ENCODE assay signal across 22 cellular contexts in genomic region chr1:89578151-89578550, GRCh38. TPM values are rescaled to one million over a fixed set of nuclear protein-coding genes. Genes with fewer than 3 reads are reported as not detected.
DNase-seq lines count a peak whose midpoint lies in the region; ATAC-seq, FAIRE-seq and TF ChIP-seq lines count a peak whose summit lies in the region.
"Had no signal": no experiment of that assay in that cellular context is flagged by ENCODE, and none has a peak within 500 bp of the region (broad histone marks: within the 10 kb centered on the region; RNA-seq: fewer than 3 reads in every experiment).

No MANE protein-coding gene starts in this region.

- no peaks in the 10 kb centered on the region for H3K27me3 ChIP-seq in neural progenitor cell
- H3K27me3 ChIP-seq in CD4-positive, alpha-beta T cell (ENCODE audit: control insufficient read depth, insufficient read depth, low read length) = no peaks in the 10 kb centered on the region
- H3K27me3 ChIP-seq: SJCRH30 had no signal

- POLR2A ChIA-PET in CD4-positive, alpha-beta T cell (lab: Charles Lee) = interaction anchor here (0.7 to 10.8 kb wide), 3 partner anchors 30 to 38 kb away, joined by 3 to 101 read pairs (median 3); no protein-coding TSS in a partner anchor

- DNase-seq in GM12892 (ENCODE audit: insufficient read length) = no peak
- DNase-seq in NCI-H226 = peak; percentile 2
- DNase-seq in cardiac fibroblast (ENCODE audit: low read depth in 2 of 2) = peak; percentile 33 to 40
- DNase-seq in neural progenitor cell (ENCODE audit: low spot score) = no peak
- no peak for DNase-seq in CD4-positive, alpha-beta T cell
- DNase-seq in CD14-positive monocyte (ENCODE audit: low spot score) = no peak
- DNase-seq: CD4-positive, alpha-beta memory T cell; DMS153; GM23248; H9; HFFc6; KBM-7; NCI-H1417 treated with DMSO at 0.1 percent for 48 hours; NCI-H187 treated with DMSO at 0.1 percent for 48 hours; NCI-H2107; NCI-H510A treated with DMSO at 0.1 percent for 48 hours; NCI-H748 treated with DMSO at 0.1 percent for 48 hours; SJCRH30 had no signal

- H3K36me3 Mint-ChIP-seq in neural progenitor cell = peaks cover 43% of the 10 kb centered on the region
- H3K36me3 Mint-ChIP-seq in CD4-positive, alpha-beta T cell (ENCODE audit: low read depth) = peaks cover 77% of the 10 kb centered on the region
- H3K36me3 Mint-ChIP-seq in activated T-helper 17 cell treated with anti-CD3 and anti-CD28 coated beads, Interleukin-2, amount 50 U/mL, for 72 hours (ENCODE audit: low read depth) = peaks cover 92% of the 10 kb centered on the region
- peaks cover 53 to 58% of the 10 kb centered on the region in 2 donors for H3K36me3 Mint-ChIP-seq in CD14-positive monocyte

- H3K79me2 ChIP-seq in neural progenitor cell (ENCODE audit: low read depth) = peaks cover 18% of the 10 kb centered on the region

- H3K4me1 Mint-ChIP-seq in neural progenitor cell (peaks cover 45% of the 10 kb centered on the region), CD14-positive monocyte (no peaks in the 10 kb centered on the region)
- H3K4me1 Mint-ChIP-seq in CD4-positive, alpha-beta T cell (ENCODE audit: low read depth) = peaks cover 27% of the 10 kb centered on the region
- H3K4me1 Mint-ChIP-seq in activated T-helper 17 cell treated with anti-CD3 and anti-CD28 coated beads, Interleukin-2, amount 50 U/mL, for 72 hours = peaks cover 28% of the 10 kb centered on the region

- peak overlapping the region; percentile 8 for H3K4me2 ChIP-seq in neural progenitor cell

- no peak for TF ChIP-seq POLR2A in GM12892 (IDR thresholded peaks at IDR 0.05; ENCODE audit: low read depth, low read length)

- no peak for ATAC-seq in CD4-positive, alpha-beta T cell (ENCODE audit: poor library complexity)
- ATAC-seq in activated T-helper 17 cell treated with anti-CD3 and anti-CD28 coated beads, Interleukin-2, amount 50 U/mL, for 72 hours (replicated peaks) = no peak
- ATAC-seq: HepG2, Panc1 had no signal

- no peak overlapping the region for H3K4me3 ChIP-seq in cardiac fibroblast (replicated peaks in 1 of 2; ENCODE audit: low read depth in 2 of 2, low read length in 2 of 2)
- H3K4me3 ChIP-seq in neural progenitor cell = no peak overlapping the region
- H3K4me3 ChIP-seq: GM23248, SJCRH30 had no signal

- CTCF ChIA-PET in CD4-positive, alpha-beta T cell (lab: Charles Lee) = interaction anchor here (0.6 to 1.8 kb wide), 3 partner anchors 12 to 94 kb away, joined by 3 to 6 read pairs (median 4); no protein-coding TSS in a partner anchor

- no peak overlapping the region for H2AFZ ChIP-seq in neural progenitor cell (replicated peaks)
- H2AFZ ChIP-seq: GM23248 had no signal

- H3F3A ChIP-seq in neural progenitor cell (ENCODE audit: low read depth) = peaks cover 35% of the 10 kb centered on the region

- peaks cover 13% of the 10 kb centered on the region for H3K36me3 ChIP-seq in neural progenitor cell
- H3K36me3 ChIP-seq: SJCRH30 had no signal

- no peaks in the 10 kb centered on the region for H3K9me3 ChIP-seq in neural progenitor cell (ENCODE audit: low read depth)
- no peaks in the 10 kb centered on the region for H3K9me3 ChIP-seq in CD4-positive, alpha-beta T cell (ENCODE audit: control insufficient read depth, low read length)
- H3K9me3 ChIP-seq: SJCRH30 had no signal

- H3K9ac ChIP-seq in neural progenitor cell = no peak overlapping the region
- H3K9ac ChIP-seq: GM23248 had no signal

- H3K27me3 Mint-ChIP-seq in neural progenitor cell (ENCODE audit: insufficient read depth, low read depth) = no peaks in the 10 kb centered on the region
- H3K27me3 Mint-ChIP-seq in CD4-positive, alpha-beta T cell = no peaks in the 10 kb centered on the region
- no peaks in the 10 kb centered on the region for H3K27me3 Mint-ChIP-seq in activated T-helper 17 cell treated with anti-CD3 and anti-CD28 coated beads, Interleukin-2, amount 50 U/mL, for 72 hours
- no peaks in the 10 kb centered on the region for H3K27me3 Mint-ChIP-seq in CD14-positive monocyte (ENCODE audit: low read depth in 3 of 3)
- H3K27me3 Mint-ChIP-seq: CD4-positive, alpha-beta memory T cell had no signal

- H3K27ac Mint-ChIP-seq in neural progenitor cell (no peak overlapping the region), CD14-positive monocyte (no peak overlapping the region)
- H3K27ac Mint-ChIP-seq in CD4-positive, alpha-beta T cell = no peak overlapping the region
- no peak overlapping the region for H3K27ac Mint-ChIP-seq in activated T-helper 17 cell treated with anti-CD3 and anti-CD28 coated beads, Interleukin-2, amount 50 U/mL, for 72 hours
- H3K27ac Mint-ChIP-seq: HFFc6 had no signal

- H3K27ac ChIP-seq in neural progenitor cell = no peak overlapping the region
- no peak overlapping the region for H3K27ac ChIP-seq in CD4-positive, alpha-beta T cell (ENCODE audit: low read depth, low read length)
- H3K27ac ChIP-seq: GM23248, SJCRH30 had no signal

- intact Hi-C loops in CD4-positive, alpha-beta T cell (cut with DNase I, micrococcal nuclease) = no loop called here
- intact Hi-C loops in CD14-positive monocyte (cut with micrococcal nuclease) = no loop called here

- H3K9me3 Mint-ChIP-seq in neural progenitor cell = no peaks in the 10 kb centered on the region
- H3K9me3 Mint-ChIP-seq in CD4-positive, alpha-beta T cell = no peaks in the 10 kb centered on the region
- no peaks in the 10 kb centered on the region for H3K9me3 Mint-ChIP-seq in activated T-helper 17 cell treated with anti-CD3 and anti-CD28 coated beads, Interleukin-2, amount 50 U/mL, for 72 hours
- no peaks in the 10 kb centered on the region for H3K9me3 Mint-ChIP-seq in CD14-positive monocyte
- H3K9me3 Mint-ChIP-seq: CD4-positive, alpha-beta memory T cell; H9; HFFc6 had no signal

- H3K4me3 Mint-ChIP-seq in neural progenitor cell (no peak overlapping the region), CD14-positive monocyte (no peak overlapping the region)
- no peak overlapping the region for H3K4me3 Mint-ChIP-seq in CD4-positive, alpha-beta T cell
- H3K4me3 Mint-ChIP-seq in activated T-helper 17 cell treated with anti-CD3 and anti-CD28 coated beads, Interleukin-2, amount 50 U/mL, for 72 hours = no peak overlapping the region
- H3K4me3 Mint-ChIP-seq: CD4-positive, alpha-beta memory T cell; H9; HFFc6 had no signal

- peaks cover 47% of the 10 kb centered on the region for H3K4me1 ChIP-seq in neural progenitor cell
- H3K4me1 ChIP-seq: SJCRH30 had no signal

- peak; percentile 14 for FAIRE-seq in GM12892 (lab: Jason Lieb, UNC)
- FAIRE-seq: GM19239, HepG2 had no signal

- H4K20me1 ChIP-seq in neural progenitor cell (ENCODE audit: low read depth) = no peaks in the 10 kb centered on the region

- TF ChIP-seq CTCF in cardiac fibroblast (IDR thresholded peaks at IDR 0.05; ENCODE audit: low read depth, low read length) (no peak), neural progenitor cell (IDR thresholded peaks at IDR 0.05) (no peak), CD14-positive monocyte (IDR thresholded peaks at IDR 0.05) (no peak)
- TF ChIP-seq CTCF in CD4-positive, alpha-beta T cell (IDR thresholded peaks at IDR 0.05) = no peak

RNA-seq across cellular contexts. Expression of gene LRRC8B, which starts 53.5 kb away (rescaled TPM):
- polyA plus RNA-seq in GM12892 (2012; ENCODE audit: missing spikeins) = 2.4 TPM
- total RNA-seq in neural progenitor cell (ENCODE audit: low replicate concordance) = 28.4 and 37.3 TPM in 2 replicates
- 10 to 100 TPM; 15.4 to 16.8 TPM for total RNA-seq in CD4-positive, alpha-beta T cell
- total RNA-seq in activated T-helper 17 cell treated with anti-CD3 and anti-CD28 coated beads, Interleukin-2, amount 50 U/mL, for 72 hours = 10 to 100 TPM; 16.3 to 45.8 TPM
- 1 to 10 TPM; 4.5 to 7.9 TPM for polyA plus RNA-seq in CD14-positive monocyte

RNA-seq across cellular contexts. Expression of gene LRRC8C, which starts 54.8 kb away (rescaled TPM):
- polyA plus RNA-seq in GM12892 (2012; ENCODE audit: missing spikeins) = 1.3 TPM
- total RNA-seq in neural progenitor cell (ENCODE audit: low replicate concordance) = 5.3 and 5.5 TPM in 2 replicates
- 10 to 100 TPM; 28.4 to 30.2 TPM for total RNA-seq in CD4-positive, alpha-beta T cell
- total RNA-seq in activated T-helper 17 cell treated with anti-CD3 and anti-CD28 coated beads, Interleukin-2, amount 50 U/mL, for 72 hours = 10 to 100 TPM; 27.7 to 50.4 TPM
- 10 to 100 TPM; 13.0 to 18.6 TPM for polyA plus RNA-seq in CD14-positive monocyte

Comparison
In these comparisons a context has a peak if more than half of its experiments do, and no peak if none do; other contexts are left out.
1. DNase-seq: peak in NCI-H226 (single experiment) and cardiac fibroblast (2 of 2); none in GM12892 (single experiment), neural progenitor cell (single experiment), CD4-positive, alpha-beta T cell (0 of 10) and CD14-positive monocyte (single experiment).